ENCODE assay signal across 8 cellular contexts in genomic region chr7:135620980-135621850, GRCh38. TPM values are rescaled to one million over a fixed set of nuclear protein-coding genes. Genes with fewer than 3 reads are reported as not detected.
DNase-seq lines count a peak whose midpoint lies in the region; ATAC-seq lines count a peak whose summit lies in the region.

No MANE protein-coding gene starts in this region.

- no peak overlapping the region for H3K9ac ChIP-seq in SK-N-MC (ENCODE audit: insufficient read length)

- H3K36me3 ChIP-seq in SK-N-MC (ENCODE audit: insufficient read depth, low read length), result peaks cover 83% of the 10 kb centered on the region

- no peaks in the 10 kb centered on the region for H3K9me3 ChIP-seq in SK-N-MC (ENCODE audit: low read depth, low read length)

- peak overlapping the region; percentile 58; the same call in 1 of the 2 replicates for H3K27ac ChIP-seq in SK-N-MC

- ATAC-seq in HG03521 (IDR thresholded peaks at IDR 0.05; ENCODE audit: unreplicated experiment), result no peak
- no peak for ATAC-seq in GM19023 (IDR thresholded peaks at IDR 0.05; ENCODE audit: unreplicated experiment)

- H3K4me3 ChIP-seq in SK-N-MC, result no peak overlapping the region

- DNase-seq in A172 (ENCODE audit: low spot score), result peak; percentile 77
- DNase-seq in ELF-1 (ENCODE audit: low read depth, low spot score), result peak; percentile 22
- peak; percentile 39 for DNase-seq in NCI-H1048 (lab: John Stamatoyannopoulos, UW)
- peak; percentile 75 for DNase-seq in SK-N-MC (ENCODE audit: low read depth, low spot score)
- DNase-seq in epidermal melanocyte (ENCODE audit: insufficient read length, low spot score), result peak; percentile 61
- peak; percentile 83 for DNase-seq in midbrain (lab: John Stamatoyannopoulos, UW)

RNA-seq across cellular contexts. Expression of gene STMP1, which starts 41.1 kb away (rescaled TPM):
- 22.5 and 24.8 TPM in 2 replicates for total RNA-seq in A172 (2014; rRNA removed; shearing (Covaris generic))

Comparison
In these comparisons a context has a peak if more than half of its experiments do, and no peak if none do; other contexts are left out.
1. DNase-seq: peak in every context shown above with its lines; median percentile 83 in midbrain; 77 in A172; 75 in SK-N-MC; 61 in epidermal melanocyte; 39 in NCI-H1048; 22 in ELF-1.